In genomic region chr3:40476478-40477470, GRCh38 we compare ENCODE assay signal across 8 cellular contexts. TPM values are rescaled to one million over a fixed set of nuclear protein-coding genes. Genes with fewer than 3 reads are reported as not detected.
DNase-seq lines count a peak whose midpoint lies in the region; ATAC-seq and TF ChIP-seq lines count a peak whose summit lies in the region.

Gene ZNF619, plus strand, starts transcription at chr3:40477122. Its CDS starts 858 bp downstream, at chr3:40477980.

- H3K4me3 ChIP-seq in DOHH2 (ENCODE audit: low read length) (peak within 1 kb of the TSS; percentile 93), upper lobe of left lung (peak within 1 kb of the TSS; percentile 85 to 91 (median 88))

- no peak for TF ChIP-seq EP300 in upper lobe of left lung (IDR thresholded peaks at IDR 0.05)

- H3K36me3 Mint-ChIP-seq in activated naive CD8-positive, alpha-beta T cell, result peaks cover 12% of the 10 kb centered on the region
- H3K36me3 Mint-ChIP-seq in glutamatergic neuron (ENCODE audit: unreplicated experiment), result no peaks in the 10 kb centered on the region

- ATAC-seq in GM21423 (IDR thresholded peaks at IDR 0.05; ENCODE audit: unreplicated experiment) (peak; percentile 86), upper lobe of left lung (ENCODE audit: low FRiP score in 2 of 2) (peak; percentile 95 to 98)

- H3K27me3 Mint-ChIP-seq in activated naive CD8-positive, alpha-beta T cell, result no peaks in the 10 kb centered on the region
- H3K27me3 Mint-ChIP-seq in glutamatergic neuron (ENCODE audit: unreplicated experiment), result peaks cover 2% of the 10 kb centered on the region

- peak within 1 kb of the TSS; percentile 90 for H3K4me3 Mint-ChIP-seq in activated naive CD8-positive, alpha-beta T cell
- peak within 1 kb of the TSS; percentile 93 for H3K4me3 Mint-ChIP-seq in glutamatergic neuron (ENCODE audit: unreplicated experiment)

- no peaks in the 10 kb centered on the region for H3K9me3 Mint-ChIP-seq in activated naive CD8-positive, alpha-beta T cell (ENCODE audit: low read depth)
- peaks cover 4% of the 10 kb centered on the region for H3K9me3 Mint-ChIP-seq in glutamatergic neuron (ENCODE audit: unreplicated experiment)

- H3K27ac ChIP-seq in DOHH2 (ENCODE audit: low read depth, low read length) (no peak within 1 kb of the TSS), upper lobe of left lung (peak within 1 kb of the TSS; percentile 76 to 89 (median 88))

- H3K27me3 ChIP-seq in DOHH2 (ENCODE audit: control insufficient read depth, low read length) (no peaks in the 10 kb centered on the region), upper lobe of left lung (no peaks in the 10 kb centered on the region)

- no peaks in the 10 kb centered on the region for H3K9me2 ChIP-seq in DOHH2 (replicated peaks; ENCODE audit: control insufficient read depth, low read length)

- H3K4me1 ChIP-seq in DOHH2 (ENCODE audit: control insufficient read depth, low read length) (peaks cover 28% of the 10 kb centered on the region), upper lobe of left lung (peaks cover 7 to 11% (median 10%) of the 10 kb centered on the region in 4 donors)

- H3F3A ChIP-seq in DOHH2 (ENCODE audit: control insufficient read depth, insufficient read depth), result 0 out of 2 replicates have a peak, but pooled peaks cover 6% of the 10 kb centered on the region

- H4K20me1 ChIP-seq in DOHH2 (ENCODE audit: control insufficient read depth, insufficient read depth, low read depth, low read length), result no peaks in the 10 kb centered on the region

- TF ChIP-seq POLR2A in Raji (IDR thresholded peaks at IDR 0.05; ENCODE audit: insufficient read depth, low read depth, low read length), result peak; percentile 44; the same call in 1 of the 2 replicates
- peak in 2 of 4 donors; percentile 20 to 45 for TF ChIP-seq POLR2A in upper lobe of left lung (IDR thresholded peaks at IDR 0.05)

- H3K27ac Mint-ChIP-seq in activated naive CD8-positive, alpha-beta T cell, result peak within 1 kb of the TSS; percentile 90
- H3K27ac Mint-ChIP-seq in glutamatergic neuron (ENCODE audit: unreplicated experiment), result peak within 1 kb of the TSS; percentile 80

- DNase-seq in HuH-7 (ENCODE audit: low spot score) (peak; percentile 75), glutamatergic neuron (peak; percentile 74), nucleus accumbens (lab: John Stamatoyannopoulos, UW) (peak in 53 of 56 donors; percentile 6 to 70 (median 34)), upper lobe of left lung (peak; percentile 88 to 89)

- peaks cover 21% of the 10 kb centered on the region for H3K4me1 Mint-ChIP-seq in activated naive CD8-positive, alpha-beta T cell (ENCODE audit: low read depth)
- H3K4me1 Mint-ChIP-seq in glutamatergic neuron (ENCODE audit: low read depth, unreplicated experiment), result peaks cover 4% of the 10 kb centered on the region

- 11 to 12% methylated on average over 41 to 45 of the region's 48 CpGs for WGBS in upper lobe of left lung, 2 donors

- peak within 1 kb of the TSS; percentile 87 for H3K4me2 ChIP-seq in DOHH2 (ENCODE audit: low read length)

- H3K9me3 ChIP-seq in DOHH2 (ENCODE audit: control insufficient read depth, insufficient read depth, low read length), result no peaks in the 10 kb centered on the region
- no peaks in the 10 kb centered on the region for H3K9me3 ChIP-seq in upper lobe of left lung

- H3K36me3 ChIP-seq in DOHH2 (ENCODE audit: control insufficient read depth, low read length) (peaks cover 24% of the 10 kb centered on the region), upper lobe of left lung (peaks cover 0 to 26% (median 1%) of the 10 kb centered on the region in 4 donors)

- peaks cover 8% of the 10 kb centered on the region for H3K79me2 ChIP-seq in DOHH2 (ENCODE audit: control insufficient read depth, low read length)

- TF ChIP-seq CTCF in DOHH2 (IDR thresholded peaks at IDR 0.05; ENCODE audit: low read depth, low read length, poor library complexity, severe bottlenecking) (no peak), glutamatergic neuron (IDR thresholded peaks at IDR 0.05; ENCODE audit: partially characterized antibody, unreplicated experiment) (no peak), upper lobe of left lung (IDR thresholded peaks at IDR 0.05) (no peak)

RNA-seq across cellular contexts. Expression of gene ZNF619, which starts in this region (rescaled TPM):
- total RNA-seq in glutamatergic neuron (ENCODE audit: unreplicated experiment) (7.2 TPM), upper lobe of left lung (10 to 100 TPM in 1 of 6 donors, 1 to 10 TPM in 5; 4.4 to 10.5 (median 5.9) TPM)

Comparison
In these comparisons a context has a peak if more than half of its experiments do, and no peak if none do; other contexts are left out.
1. DNase-seq: peak in every context shown above with its lines; median percentile 88 in upper lobe of left lung; 75 in HuH-7; 74 in glutamatergic neuron; 34 in nucleus accumbens.